ENCODE assay signal across 8 cellular contexts in genomic region chr3:49104427-49105291, GRCh38. TPM values are rescaled to one million over a fixed set of nuclear protein-coding genes. Genes with fewer than 3 reads are reported as not detected.
DNase-seq lines count a peak whose midpoint lies in the region; ATAC-seq and TF ChIP-seq lines count a peak whose summit lies in the region.

Gene QARS1, minus strand, starts transcription at chr3:49104757. Its CDS starts 24 bp downstream, at chr3:49104733.

- no peaks in the 10 kb centered on the region for H3K27me3 ChIP-seq in naive thymus-derived CD4-positive, alpha-beta T cell (ENCODE audit: control insufficient read depth in 2 of 2, insufficient read depth in 2 of 2, low read length in 2 of 2)

- H3K4me1 ChIP-seq in naive thymus-derived CD4-positive, alpha-beta T cell (ENCODE audit: control insufficient read depth in 2 of 2, insufficient read depth in 2 of 2, low read length in 2 of 2): peaks cover 14 to 18% of the 10 kb centered on the region in 2 donors

- H3K27me3 Mint-ChIP-seq in naive thymus-derived CD4-positive, alpha-beta T cell: no peaks in the 10 kb centered on the region
- H3K27me3 Mint-ChIP-seq in stimulated activated memory B cell treated with anti-CD40 and anti-IgM and Interleukin-4, amounts not matched to agents 10 μg/mL and 1 μg/mL and 100 μg/mL, for 72 hours: no peaks in the 10 kb centered on the region

- peak within 1 kb of the TSS; percentile 91 to 100 (median 98) for H3K27ac Mint-ChIP-seq in naive thymus-derived CD4-positive, alpha-beta T cell
- H3K27ac Mint-ChIP-seq in stimulated activated memory B cell treated with anti-CD40 and anti-IgM and Interleukin-4, amounts not matched to agents 10 μg/mL and 1 μg/mL and 100 μg/mL, for 72 hours: peak within 1 kb of the TSS; percentile 96

- H3K36me3 ChIP-seq in naive thymus-derived CD4-positive, alpha-beta T cell (ENCODE audit: control insufficient read depth in 2 of 3, insufficient read depth in 3 of 3, low read length in 3 of 3): peaks cover 15 to 59% (median 24%) of the 10 kb centered on the region in 3 experiments

- TF ChIP-seq CTCF in RWPE1 (conservative IDR thresholded peaks at IDR 0.05; ENCODE audit: low read depth): no peak

- peak; percentile 92 for ATAC-seq in GM21786 (IDR thresholded peaks at IDR 0.05; ENCODE audit: unreplicated experiment)
- peak; percentile 100 for ATAC-seq in naive thymus-derived CD4-positive, alpha-beta T cell
- peak; percentile 98 for ATAC-seq in stimulated activated memory B cell treated with anti-CD40 and anti-IgM and Interleukin-4, amounts not matched to agents 10 μg/mL and 1 μg/mL and 100 μg/mL, for 72 hours

- intact Hi-C loops in naive thymus-derived CD4-positive, alpha-beta T cell (cut with micrococcal nuclease): loop anchor here (1.0 to 2.0 kb wide), 4 partner anchors 10 to 62 kb away; partner anchors contain the start of genes QRICH1 (in 2 of the 2), USP19 (in 2 of the 2) and CCDC71 (in 1 of the 2)

- peak within 1 kb of the TSS; percentile 99 for H3K4me3 ChIP-seq in naive thymus-derived CD4-positive, alpha-beta T cell (ENCODE audit: low read length)

- H3K27ac ChIP-seq in RWPE1: peak within 1 kb of the TSS; percentile 83
- peak within 1 kb of the TSS; percentile 94 for H3K27ac ChIP-seq in naive thymus-derived CD4-positive, alpha-beta T cell (ENCODE audit: low read depth, low read length)

- H3K36me3 Mint-ChIP-seq in naive thymus-derived CD4-positive, alpha-beta T cell: peaks cover 0 to 29% (median 7%) of the 10 kb centered on the region in 5 donors
- peaks cover 58% of the 10 kb centered on the region for H3K36me3 Mint-ChIP-seq in stimulated activated memory B cell treated with anti-CD40 and anti-IgM and Interleukin-4, amounts not matched to agents 10 μg/mL and 1 μg/mL and 100 μg/mL, for 72 hours

- DNase-seq in DMS79 (lab: John Stamatoyannopoulos, UW) (peak; percentile 65), LHCN-M2 (ENCODE audit: low read depth) (peak; percentile 91), RWPE1 (ENCODE audit: low spot score) (peak; percentile 92), fibroblast of gingiva (ENCODE audit: low read depth) (peak; percentile 89)
- DNase-seq in activated T-helper 1 cell treated with anti-CD3 and anti-CD28 coated beads, Interleukin-2, amount 50 U/mL, for 16 hours (ENCODE audit: low read depth in 1 of 2, low spot score in 1 of 2): peak; percentile 75 to 78
- peak; percentile 77 to 90 (median 87) for DNase-seq in naive thymus-derived CD4-positive, alpha-beta T cell

- H3K9me3 ChIP-seq in naive thymus-derived CD4-positive, alpha-beta T cell (ENCODE audit: control insufficient read depth in 2 of 3, low read length in 3 of 3): no peaks in the 10 kb centered on the region

- POLR2A ChIA-PET in RWPE1 (lab: Yijun Ruan, JAX; ENCODE audit: low non-redundant PET): interaction anchor here (0.7 kb wide), 1 partner anchor 505 kb away, joined by 3 read pairs; no protein-coding TSS in a partner anchor
- POLR2A ChIA-PET in naive thymus-derived CD4-positive, alpha-beta T cell (lab: Charles Lee): interaction anchor here (0.7 to 8.2 kb wide), 6 partner anchors 10 to 1099 kb away, joined by 3 to 84 read pairs (median 10); partner anchors contain the start of genes NDUFAF3, QRICH1, USP19 and WDR6

- H3K4me3 Mint-ChIP-seq in naive thymus-derived CD4-positive, alpha-beta T cell: peak within 1 kb of the TSS; percentile 89 to 98 (median 96)
- H3K4me3 Mint-ChIP-seq in stimulated activated memory B cell treated with anti-CD40 and anti-IgM and Interleukin-4, amounts not matched to agents 10 μg/mL and 1 μg/mL and 100 μg/mL, for 72 hours: peak within 1 kb of the TSS; percentile 93

- peaks cover 16 to 41% (median 26%) of the 10 kb centered on the region in 7 donors for H3K4me1 Mint-ChIP-seq in naive thymus-derived CD4-positive, alpha-beta T cell
- H3K4me1 Mint-ChIP-seq in stimulated activated memory B cell treated with anti-CD40 and anti-IgM and Interleukin-4, amounts not matched to agents 10 μg/mL and 1 μg/mL and 100 μg/mL, for 72 hours: peaks cover 37% of the 10 kb centered on the region

- CTCF ChIA-PET in RWPE1 (lab: Yijun Ruan, JAX): interaction anchor here (0.6 to 0.7 kb wide), 2 partner anchors 10 to 54 kb away, joined by 3 to 4 read pairs; no protein-coding TSS in a partner anchor
- CTCF ChIA-PET in naive thymus-derived CD4-positive, alpha-beta T cell (lab: Charles Lee): interaction anchor here (2.2 kb wide), 1 partner anchor 10 kb away, joined by 10 read pairs; the partner anchor contains the start of gene QRICH1

- no peaks in the 10 kb centered on the region for H3K9me3 Mint-ChIP-seq in naive thymus-derived CD4-positive, alpha-beta T cell
- H3K9me3 Mint-ChIP-seq in stimulated activated memory B cell treated with anti-CD40 and anti-IgM and Interleukin-4, amounts not matched to agents 10 μg/mL and 1 μg/mL and 100 μg/mL, for 72 hours: no peaks in the 10 kb centered on the region

RNA-seq across cellular contexts. Expression of gene QARS1, which starts in this region (rescaled TPM):
- total RNA-seq in LHCN-M2 (2014; rRNA removed): 161 and 208 TPM in 2 replicates
- 250 TPM for polyA plus RNA-seq in LHCN-M2 (2012)
- total RNA-seq in naive thymus-derived CD4-positive, alpha-beta T cell: 100 to 1,000 TPM; 212 to 258 (median 233) TPM
- polyA plus RNA-seq in naive thymus-derived CD4-positive, alpha-beta T cell: 100 to 1,000 TPM in 1 of 2 donors, 10 to 100 TPM in 1; 90.6 to 139 TPM

Comparison
In these comparisons a context has a peak if more than half of its experiments do, and no peak if none do; other contexts are left out.
1. Peak in every context shown above with its lines: DNase-seq, ATAC-seq, H3K4me3 ChIP-seq and H3K27ac ChIP-seq.